In genomic region chr7:42691030-42691639, GRCh38 we compare ENCODE assay signal across 9 cellular contexts.
DNase-seq lines count a peak whose midpoint lies in the region; ATAC-seq, FAIRE-seq and TF ChIP-seq lines count a peak whose summit lies in the region.
"Had no signal": no experiment of that assay in that cellular context is flagged by ENCODE, and none has a peak within 500 bp of the region (broad histone marks: within the 10 kb centered on the region; RNA-seq: fewer than 3 reads in every experiment).

No MANE protein-coding gene starts in this region.

- H3K27me3 ChIP-seq in gastrocnemius medialis = no peaks in the 10 kb centered on the region

- peaks cover 0 to 12% of the 10 kb centered on the region in 2 donors for H3K4me1 ChIP-seq in gastrocnemius medialis

- TF ChIP-seq POLR2A in gastrocnemius medialis (IDR thresholded peaks at IDR 0.05) = no peak

- H3K27ac ChIP-seq in C4-2B (no peak overlapping the region), gastrocnemius medialis (no peak overlapping the region)

- H3K4me3 ChIP-seq in astrocyte of the cerebellum (ENCODE audit: low read depth, low read length) = no peak overlapping the region
- H3K4me3 ChIP-seq in gastrocnemius medialis = no peak overlapping the region

- H3K9me3 ChIP-seq in gastrocnemius medialis = no peaks in the 10 kb centered on the region

- H3K36me3 ChIP-seq in gastrocnemius medialis = no peaks in the 10 kb centered on the region

- peak; percentile 74 for TF ChIP-seq CTCF in C4-2B (conservative IDR thresholded peaks at IDR 0.05)
- peak; percentile 71 for TF ChIP-seq CTCF in astrocyte of the cerebellum (IDR thresholded peaks at IDR 0.05; ENCODE audit: low read depth, low read length, missing control alignments)
- no peak for TF ChIP-seq CTCF in GM13976 (IDR thresholded peaks at IDR 0.05; ENCODE audit: borderline replicate concordance, control extremely low read depth, extremely low read depth, insufficient read depth, missing control alignments)
- TF ChIP-seq CTCF in gastrocnemius medialis (IDR thresholded peaks at IDR 0.05 in 4 of 5, conservative IDR thresholded peaks at IDR 0.05 in 1 of 5) = peak in 1 of 5 experiments; percentile 13

- intact Hi-C loops in gastrocnemius medialis (cut with DNase I; ENCODE audit: low total_unique reads) = loop anchor here (5.0 kb wide), 1 partner anchor 754 kb away; no protein-coding TSS in a partner anchor

- DNase-seq in HTR-8/SVneo (ENCODE audit: insufficient read length, low spot score) (peak; percentile 28), astrocyte of the cerebellum (ENCODE audit: low read depth) (peak; percentile 52), kidney glomerular epithelial cell (lab: John Stamatoyannopoulos, UW) (peak; percentile 41), NCI-H2227 (lab: John Stamatoyannopoulos, UW; ENCODE audit: unreplicated experiment) (no peak), GM13976 (ENCODE audit: low spot score) (no peak), gastrocnemius medialis (no peak), NCI-H1436 treated with DMSO at 0.1 percent for 48 hours (lab: John Stamatoyannopoulos, UW) (no peak)
- DNase-seq: stimulated activated naive B cell treated with anti-CD40 and anti-IgM and Interleukin-4, amounts not matched to agents 10 μg/mL and 1 μg/mL and 100 μg/mL, for 72 hours had no signal

- FAIRE-seq in HTR-8/SVneo (lab: Jason Lieb, UNC) = no peak

- no peak for ATAC-seq in gastrocnemius medialis

- in situ Hi-C loops in astrocyte of the cerebellum (cut with HindIII; ENCODE audit: low sequenced_read_pairs) (no loop called here), GM13976 (cut with MboI; ENCODE audit: low sequenced_read_pairs, unreplicated experiment) (loop anchor here (25.0 kb wide), 1 partner anchor 704 kb away; no protein-coding TSS in a partner anchor), gastrocnemius medialis (cut with MboI; ENCODE audit: low sequenced_read_pairs in 4 of 4) (no loop called here)

Comparison
In these comparisons a context has a peak if more than half of its experiments do, and no peak if none do; other contexts are left out.
1. DNase-seq: peak in HTR-8/SVneo (single experiment), astrocyte of the cerebellum (single experiment) and kidney glomerular epithelial cell (single experiment); none in NCI-H2227 (single experiment), GM13976 (single experiment), gastrocnemius medialis (0 of 2) and NCI-H1436 treated with DMSO at 0.1 percent for 48 hours (single experiment).